Comparison of ENCODE assay signal across 1 cellular context in genomic region chr11:15969701-15970329, GRCh38.
A peak's percentile ranks its signal among the peaks of the same experiment; 100 is the strongest.
TF ChIP-seq lines count a peak whose summit lies in the region.

No MANE protein-coding gene starts in this region.

TF ChIP-seq in GM12878, 131 proteins besides CTCF, POLR2A, EP300 and RAD21 (continued from another document):
- TF ChIP-seq ZBTB40 (IDR thresholded peaks at IDR 0.05; ENCODE audit: borderline replicate concordance) (no peak), KLF5 (IDR thresholded peaks at IDR 0.05; ENCODE audit: partially characterized antibody) (no peak), BCL11A (IDR thresholded peaks at IDR 0.05; ENCODE audit: low read depth, low read length) (0 out of 2 replicates have a peak, but pooled peaks have one; percentile 51), ZNF217 (IDR thresholded peaks at IDR 0.05) (no peak), POU2F2 (IDR thresholded peaks at IDR 0.05; ENCODE audit: borderline replicate concordance, low read depth, low read length) (peak; percentile 28; the same call in 1 of the 3 replicates), CEBPZ (IDR thresholded peaks at IDR 0.05; ENCODE audit: low read depth, low read length) (no peak), NR2C1 (IDR thresholded peaks at IDR 0.05) (no peak), FOXK2 (IDR thresholded peaks at IDR 0.05) (no peak), IKZF2 (IDR thresholded peaks at IDR 0.05) (peak; percentile 44 to 47; a peak in 3 of 4 replicates), MTA2 (IDR thresholded peaks at IDR 0.05; ENCODE audit: low read depth) (peak; percentile 92), DPF2 (IDR thresholded peaks at IDR 0.05) (peak; percentile 63; the same call in 1 of the 2 replicates), REST (IDR thresholded peaks at IDR 0.05; ENCODE audit: low read depth, low read length) (no peak), ASH2L (IDR thresholded peaks at IDR 0.05; ENCODE audit: borderline replicate concordance, low read depth) (peak; percentile 53; the same call in 1 of the 2 replicates), BHLHE40 (IDR thresholded peaks at IDR 0.05; ENCODE audit: borderline replicate concordance in 1 of 2, low read depth in 2 of 2, low read length in 1 of 2) (peak; percentile 62 to 73), SUPT20H (IDR thresholded peaks at IDR 0.05; ENCODE audit: borderline replicate concordance, control insufficient read depth, low read depth, low read length) (no peak), ZNF24 (IDR thresholded peaks at IDR 0.05) (peak; percentile 60), ZNF592 (IDR thresholded peaks at IDR 0.05) (peak; percentile 64; the same call in 1 of the 2 replicates), IKZF1 (conservative IDR thresholded peaks at IDR 0.05) (peak; percentile 37; the same call in 1 of the 2 replicates), FOS (IDR thresholded peaks at IDR 0.05; ENCODE audit: borderline replicate concordance, extremely low read depth, insufficient read length) (no peak), KAT2A (conservative IDR thresholded peaks at IDR 0.05; ENCODE audit: control insufficient read depth, low read depth, low read length) (no peak), TCF3 (IDR thresholded peaks at IDR 0.05; ENCODE audit: borderline replicate concordance, insufficient read depth, low read depth, low read length) (no peak), ATF7 (IDR thresholded peaks at IDR 0.05; ENCODE audit: low read depth) (peak; percentile 92), SREBF1 (IDR thresholded peaks at IDR 0.05; ENCODE audit: low read length) (peak; percentile 29; the same call in 1 of the 2 replicates), HSF1 (IDR thresholded peaks at IDR 0.05; ENCODE audit: low read depth, low read length) (no peak), CHD1 (IDR thresholded peaks at IDR 0.05; ENCODE audit: low read depth, low read length) (no peak), IRF3 (IDR thresholded peaks at IDR 0.05) (no peak), LARP7 (IDR thresholded peaks at IDR 0.05) (no peak), SPI1 (IDR thresholded peaks at IDR 0.05; ENCODE audit: borderline replicate concordance, insufficient read depth, low read depth, low read length) (no peak), USF1 (IDR thresholded peaks at IDR 0.05; ENCODE audit: borderline replicate concordance, extremely low read length, insufficient read depth, low read depth, low read length) (no peak), MTA3 (IDR thresholded peaks at IDR 0.05; ENCODE audit: borderline replicate concordance, low read length) (no peak), MXI1 (IDR thresholded peaks at IDR 0.05; ENCODE audit: low read depth, low read length) (no peak), BMI1 (IDR thresholded peaks at IDR 0.05; ENCODE audit: borderline replicate concordance) (peak; percentile 79), JUND (IDR thresholded peaks at IDR 0.05; ENCODE audit: low read depth, low read length) (0 out of 2 replicates have a peak, but pooled peaks have one; percentile 47), JUNB (IDR thresholded peaks at IDR 0.05) (peak; percentile 86), ZNF622 (IDR thresholded peaks at IDR 0.05) (no peak), MEF2B (IDR thresholded peaks at IDR 0.05; ENCODE audit: partially characterized antibody, poor library complexity, severe bottlenecking) (peak; percentile 76), HDAC6 (IDR thresholded peaks at IDR 0.05; ENCODE audit: unreplicated experiment) (no peak), TAF1 (IDR thresholded peaks at IDR 0.05; ENCODE audit: borderline replicate concordance, low read depth, low read length) (no peak)
